1 cellular context compared by ENCODE assay signal in genomic region chr5:61394793-61395192, GRCh38.
TF ChIP-seq lines count a peak whose summit lies in the region.

No MANE protein-coding gene starts in this region.

TF ChIP-seq in HEK293, 187 proteins besides CTCF, POLR2A, EP300 and RAD21 (continued from another document):
- TF ChIP-seq PRDM6 (tag by site-specific recombination; IDR thresholded peaks at IDR 0.05): no peak
- no peak for TF ChIP-seq ZNF677 (tag by site-specific recombination; IDR thresholded peaks at IDR 0.05)
TF ChIP-seq in HEK293: peak in this region for 2.
